ENCODE assay signal across 8 cellular contexts in the genomic region with DNA sequence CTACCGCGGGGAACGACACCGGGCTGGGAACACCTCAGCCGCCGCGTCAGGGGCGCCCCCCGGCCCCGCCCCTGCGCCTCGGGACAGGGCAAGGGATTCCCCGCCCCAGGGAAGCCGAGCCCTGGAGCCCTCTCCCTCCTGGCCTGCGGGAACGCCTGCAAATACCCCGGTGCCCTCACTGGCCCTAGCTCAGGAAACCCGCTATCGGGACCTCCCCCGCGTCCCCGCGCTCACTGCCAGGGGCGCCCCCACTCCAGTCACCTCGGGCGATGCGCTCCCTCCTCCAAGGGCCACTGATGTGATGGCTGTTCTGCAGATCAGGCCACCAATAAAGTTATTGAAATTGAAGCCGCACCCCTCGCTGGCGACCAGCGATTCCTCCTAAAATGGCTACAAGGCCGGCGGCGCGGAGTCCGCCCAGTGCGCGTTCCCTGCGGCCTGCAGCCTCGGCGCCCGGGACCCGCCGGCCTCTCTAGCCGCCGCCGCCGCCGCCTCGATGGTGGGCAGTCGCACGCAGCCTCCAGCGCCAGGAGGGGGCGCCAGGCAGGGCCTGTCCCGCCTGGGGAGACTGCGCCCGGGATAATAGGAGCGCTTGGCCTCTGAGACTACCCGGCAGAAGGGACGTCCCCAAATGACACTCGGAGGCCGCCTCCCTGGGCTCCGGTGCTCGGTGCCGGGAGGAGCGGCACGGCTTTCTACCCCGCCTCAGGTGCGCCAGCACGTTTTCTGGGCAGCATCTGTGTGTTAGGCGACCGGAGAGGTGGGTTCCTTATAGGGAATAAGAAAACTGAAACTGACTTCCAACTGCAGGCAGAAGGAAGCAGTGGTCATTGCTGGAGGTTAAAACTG. TPM values are rescaled to one million over a fixed set of nuclear protein-coding genes. Genes with fewer than 3 reads are reported as not detected.
A peak's percentile ranks its signal among the peaks of the same experiment; 100 is the strongest.
DNase-seq lines count a peak whose midpoint lies in the region; ATAC-seq and TF ChIP-seq lines count a peak whose summit lies in the region.

A gene with protein sequence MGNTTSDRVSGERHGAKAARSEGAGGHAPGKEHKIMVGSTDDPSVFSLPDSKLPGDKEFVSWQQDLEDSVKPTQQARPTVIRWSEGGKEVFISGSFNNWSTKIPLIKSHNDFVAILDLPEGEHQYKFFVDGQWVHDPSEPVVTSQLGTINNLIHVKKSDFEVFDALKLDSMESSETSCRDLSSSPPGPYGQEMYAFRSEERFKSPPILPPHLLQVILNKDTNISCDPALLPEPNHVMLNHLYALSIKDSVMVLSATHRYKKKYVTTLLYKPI (minus strand): TSS at position 303 of the 849 bp plus-strand sequence. CDS start 326 bp downstream, outside the sequence.

- TF ChIP-seq POLR2A in right lobe of liver (IDR thresholded peaks at IDR 0.05): peak; percentile 78

- no peaks in the 10 kb centered on the region for H3K9me3 ChIP-seq in CD4-positive, alpha-beta T cell (ENCODE audit: control insufficient read depth, low read length)
- no peaks in the 10 kb centered on the region for H3K9me3 ChIP-seq in right lobe of liver

- 0% methylated on average over 12 of the region's 72 CpGs for WGBS in right lobe of liver (ENCODE audit: insufficient coverage, low coverage, low lambda C conversion rate, missing lambda C conversion rate)

- peak; percentile 77 for ATAC-seq in CD4-positive, alpha-beta T cell (ENCODE audit: poor library complexity)
- peak; percentile 88 for ATAC-seq in GM19395 (IDR thresholded peaks at IDR 0.05; ENCODE audit: unreplicated experiment)
- ATAC-seq in HG03558 (IDR thresholded peaks at IDR 0.05; ENCODE audit: extremely low read depth, unreplicated experiment): peak; percentile 76
- ATAC-seq in right lobe of liver: peak; percentile 86 to 94 (median 90)

- peaks cover 0 to 27% (median 3%) of the 10 kb centered on the region in 4 donors for H3K4me1 ChIP-seq in right lobe of liver

- peak; percentile 73 to 90 (median 84) for DNase-seq in CD4-positive, alpha-beta T cell
- DNase-seq in NCI-H69 (lab: John Stamatoyannopoulos, UW): peak; percentile 98
- DNase-seq in activated CD4-positive, alpha-beta T cell treated with anti-CD3 and anti-CD28 coated beads, Interleukin-2, amount 50 U/mL, for 48 hours: peak; percentile 89 to 91
- DNase-seq in dermis microvascular lymphatic vessel endothelial cell (ENCODE audit: low read depth in 2 of 2): peak; percentile 92 to 98
- DNase-seq in right lobe of liver: peak; percentile 96 to 97 (median 96)
- peak; percentile 89 for DNase-seq in stimulated activated CD4-positive, alpha-beta T cell treated with anti-CD3 and anti-CD28 coated beads, Interleukin-4, amount 100 ng/mL, for 24 hours

- peak within 1 kb of the TSS; percentile 99 for H3K4me3 Mint-ChIP-seq in CD4-positive, alpha-beta T cell

- peaks cover 54% of the 10 kb centered on the region for H3K4me1 Mint-ChIP-seq in CD4-positive, alpha-beta T cell (ENCODE audit: low read depth)

- H3K4me3 ChIP-seq in right lobe of liver: peak within 1 kb of the TSS; percentile 82 to 91 (median 86)

- TF ChIP-seq CTCF in CD4-positive, alpha-beta T cell (IDR thresholded peaks at IDR 0.05): peak; percentile 90
- TF ChIP-seq CTCF in right lobe of liver (IDR thresholded peaks at IDR 0.05): peak; percentile 97 to 99 (median 98)

- H3K27me3 ChIP-seq in CD4-positive, alpha-beta T cell (ENCODE audit: control insufficient read depth, insufficient read depth, low read length): no peaks in the 10 kb centered on the region
- H3K27me3 ChIP-seq in right lobe of liver: no peaks in the 10 kb centered on the region

- H3K27ac Mint-ChIP-seq in CD4-positive, alpha-beta T cell: peak within 1 kb of the TSS; percentile 92

- no peaks in the 10 kb centered on the region for H3K27me3 Mint-ChIP-seq in CD4-positive, alpha-beta T cell

- H3K9me3 Mint-ChIP-seq in CD4-positive, alpha-beta T cell: peaks cover 3% of the 10 kb centered on the region

- POLR2A ChIA-PET in CD4-positive, alpha-beta T cell (lab: Charles Lee): interaction anchor here (0.8 to 3.9 kb wide), 8 partner anchors 10 to 88 kb away, joined by 3 to 49 read pairs (median 4); a partner anchor contains a TSS

- intact Hi-C loops in CD4-positive, alpha-beta T cell (cut with DNase I, micrococcal nuclease): loop anchor here (1.0 to 5.0 kb wide), 2 partner anchors 55 to 70 kb away; a partner anchor contains a TSS
- intact Hi-C loops in right lobe of liver (cut with DNase I): loop anchor here in 1 of 2 donors (5.0 kb wide), 1 partner anchor 65 kb away; no protein-coding TSS in a partner anchor

- peaks cover 50% of the 10 kb centered on the region for H3K36me3 Mint-ChIP-seq in CD4-positive, alpha-beta T cell (ENCODE audit: low read depth)

- H3K27ac ChIP-seq in CD4-positive, alpha-beta T cell (ENCODE audit: low read depth, low read length): peak within 1 kb of the TSS; percentile 57
- peak within 1 kb of the TSS; percentile 91 to 93 (median 92) for H3K27ac ChIP-seq in right lobe of liver

- CTCF ChIA-PET in CD4-positive, alpha-beta T cell (lab: Charles Lee): interaction anchor here (0.7 to 2.9 kb wide), 2 partner anchors 10 to 71 kb away, joined by 3 to 33 read pairs; a partner anchor contains a TSS

- peaks cover 0 to under 1% (median 0%) of the 10 kb centered on the region in 4 donors for H3K36me3 ChIP-seq in right lobe of liver

RNA-seq across cellular contexts. Expression of the gene that starts here (rescaled TPM):
- total RNA-seq in CD4-positive, alpha-beta T cell: 1 to 10 TPM; 7.4 to 9.6 TPM
- total RNA-seq in dermis microvascular lymphatic vessel endothelial cell (3.2 and 3.6 TPM in 2 replicates), right lobe of liver (10 to 100 TPM; 10.8 to 54.0 (median 25.9) TPM)

Comparison
In these comparisons a context has a peak if more than half of its experiments do, and no peak if none do; other contexts are left out.
1. Peak in every context shown above with its lines: DNase-seq, ATAC-seq, H3K4me3 ChIP-seq and H3K27ac ChIP-seq.